Comparison of ENCODE assay signal across 8 cellular contexts in the genomic region with DNA sequence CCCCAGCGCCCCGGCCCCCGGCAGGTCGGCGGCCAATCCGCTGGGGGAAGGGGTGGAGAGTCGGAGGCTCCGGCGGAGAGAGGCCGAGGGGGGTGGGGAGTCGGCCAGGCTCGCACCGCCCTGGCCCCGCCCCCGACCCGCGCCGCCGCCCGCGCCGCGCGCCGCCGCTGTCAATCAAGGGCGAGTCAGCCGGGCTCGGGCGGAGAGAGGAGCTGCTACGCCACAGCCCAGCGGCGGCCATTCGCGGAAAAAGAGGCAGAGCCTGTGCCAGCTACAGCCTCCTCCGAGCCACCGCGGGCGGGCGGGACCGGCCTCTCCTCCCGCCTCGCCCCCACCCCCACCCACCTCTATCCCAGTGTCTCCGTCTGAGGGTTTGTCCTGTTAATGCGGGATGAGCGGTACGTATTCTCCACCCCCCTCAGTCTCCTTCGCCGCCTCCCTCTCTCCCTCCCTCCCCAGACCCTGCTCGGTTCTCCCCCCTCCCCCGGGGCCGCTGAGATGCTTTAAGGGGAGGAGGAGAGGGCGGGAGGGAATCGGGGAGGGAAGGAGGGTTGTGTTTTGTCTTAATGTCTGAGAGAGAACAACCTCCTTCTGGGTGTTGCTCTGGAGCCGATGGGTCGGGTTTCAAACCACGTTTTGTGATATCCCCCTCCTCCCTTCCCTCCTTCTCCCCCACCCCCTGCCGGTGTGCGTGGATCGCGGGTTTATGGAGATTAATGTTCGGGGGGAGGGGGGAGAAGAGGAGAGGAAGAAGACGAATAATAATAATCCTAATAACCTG. TPM values are rescaled to one million over a fixed set of nuclear protein-coding genes. Genes with fewer than 3 reads are reported as not detected.
DNase-seq lines count a peak whose midpoint lies in the region; ATAC-seq and TF ChIP-seq lines count a peak whose summit lies in the region.

A gene (plus strand): TSS at position 223 of the 781 bp plus-strand sequence. CDS start 169 bp downstream, at position 392.

- no peak; the same call in 1 of the 2 replicates for TF ChIP-seq CTCF in C4-2B (conservative IDR thresholded peaks at IDR 0.05)

- ATAC-seq in GM19395 (IDR thresholded peaks at IDR 0.05; ENCODE audit: unreplicated experiment) (peak; percentile 70), HG03558 (IDR thresholded peaks at IDR 0.05; ENCODE audit: extremely low read depth, unreplicated experiment) (peak; percentile 56), left lobe of liver (peak; percentile 83)

- DNase-seq in NCI-H748 (lab: John Stamatoyannopoulos, UW; ENCODE audit: unreplicated experiment) (peak; percentile 98), cortex of kidney (lab: John Stamatoyannopoulos, UW) (peak; percentile 67), left lobe of liver (ENCODE audit: low spot score) (peak; percentile 98)
- peak; percentile 95 for DNase-seq in activated CD4-positive, alpha-beta T cell treated with anti-CD3 and anti-CD28 coated beads, Interleukin-2, amount 50 U/mL, for 1 hour
- DNase-seq in stimulated activated CD4-positive, alpha-beta T cell treated with anti-CD3 and anti-CD28 coated beads, Interleukin-2, amount 100 ng/mL, for 24 hours, result peak; percentile 95

- peak within 1 kb of the TSS; percentile 90 for H3K27ac ChIP-seq in C4-2B

RNA-seq across cellular contexts. Expression of the gene that starts here (rescaled TPM):
- 1.2 TPM for total RNA-seq in left lobe of liver

Comparison
In these comparisons a context has a peak if more than half of its experiments do, and no peak if none do; other contexts are left out.
1. Peak in every context shown above with its lines: DNase-seq, ATAC-seq and H3K27ac ChIP-seq.